Comparison of ENCODE assay signal across 1 cellular context in genomic region chr14:51638071-51638944, GRCh38.
TF ChIP-seq lines count a peak whose summit lies in the region.

No MANE protein-coding gene starts in this region.

TF ChIP-seq in GM23338, 12 proteins besides CTCF, POLR2A, EP300 and RAD21 (continued from another document):
- TF ChIP-seq REST (IDR thresholded peaks at IDR 0.05; ENCODE audit: unreplicated experiment) (no peak), ETS1 (IDR thresholded peaks at IDR 0.05) (no peak), ZNF114 (CRISPR knock-in tag; IDR thresholded peaks at IDR 0.05) (0 out of 2 replicates have a peak, but pooled peaks have one; percentile 42)
